Comparison of ENCODE assay signal across 17 cellular contexts in the genomic region with DNA sequence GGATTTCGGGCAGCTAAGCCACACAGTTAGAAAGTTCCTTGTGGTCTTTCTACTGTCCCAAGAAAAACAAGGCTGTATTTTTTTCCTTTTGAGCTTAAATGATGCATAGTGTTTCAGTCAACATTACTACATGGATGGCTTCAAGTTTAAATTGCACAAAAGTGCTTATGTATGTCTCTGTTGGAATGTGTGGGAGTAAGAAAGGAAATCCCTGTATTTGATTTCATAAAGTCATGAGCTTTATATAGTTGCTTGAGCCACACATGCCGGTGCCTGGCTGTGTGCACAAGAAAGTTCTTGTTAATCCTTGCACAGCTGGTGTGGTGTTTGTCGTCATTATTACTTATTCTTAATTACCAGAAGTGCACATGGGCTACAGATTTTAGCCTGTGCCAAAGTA.
A peak's percentile ranks its signal among the peaks of the same experiment; 100 is the strongest.
DNase-seq lines count a peak whose midpoint lies in the region; ATAC-seq, FAIRE-seq and TF ChIP-seq lines count a peak whose summit lies in the region.
"Had no signal": no experiment of that assay in that cellular context is flagged by ENCODE, and none has a peak within 500 bp of the region (broad histone marks: within the 10 kb centered on the region; RNA-seq: fewer than 3 reads in every experiment).

No MANE protein-coding gene starts in this region.

- intact Hi-C loops in left ventricle myocardium inferior (cut with micrococcal nuclease), result no loop called here
- intact Hi-C loops in heart left ventricle (cut with DNase I), result loop anchor here in 2 of 10 donors (5.0 to 10.0 kb wide), 2 partner anchors 48 to 71 kb away; no protein-coding TSS in a partner anchor
- intact Hi-C loops in upper lobe of right lung (cut with DNase I), result no loop called here

- TF ChIP-seq CTCF in left ventricle myocardium inferior (IDR thresholded peaks at IDR 0.05; ENCODE audit: borderline replicate concordance) (no peak), heart left ventricle (IDR thresholded peaks at IDR 0.05) (no peak), astrocyte of the spinal cord (IDR thresholded peaks at IDR 0.05; ENCODE audit: low read depth, low read length) (no peak), upper lobe of right lung (IDR thresholded peaks at IDR 0.05) (no peak)

- no peak for TF ChIP-seq POLR2A in heart left ventricle (IDR thresholded peaks at IDR 0.05)

- H3K27me3 ChIP-seq in left ventricle myocardium inferior (ENCODE audit: low read depth), result no peaks in the 10 kb centered on the region
- no peaks in the 10 kb centered on the region for H3K27me3 ChIP-seq in heart left ventricle
- H3K27me3 ChIP-seq in upper lobe of right lung, result no peaks in the 10 kb centered on the region
- H3K27me3 ChIP-seq: MG63 had no signal

- H3K9me3 ChIP-seq in left ventricle myocardium inferior (replicated peaks), result no peaks in the 10 kb centered on the region
- H3K9me3 ChIP-seq in heart left ventricle, result no peaks in the 10 kb centered on the region
- H3K9me3 ChIP-seq in upper lobe of right lung, result no peaks in the 10 kb centered on the region
- H3K9me3 ChIP-seq: MG63 had no signal

- ATAC-seq in heart left ventricle (no peak), upper lobe of right lung (peak; percentile 51), GM18502 (IDR thresholded peaks at IDR 0.05; ENCODE audit: poor library complexity, unreplicated experiment) (no peak)

- in situ Hi-C loops in astrocyte of the spinal cord (cut with HindIII; ENCODE audit: low sequenced_read_pairs), result no loop called here

- WGBS in heart left ventricle, 4 donors, result 34 to 53% (median 38%) methylated on average over 3 of the region's 3 CpGs

- H3K4me1 ChIP-seq in left ventricle myocardium inferior, result peaks cover 74% of the 10 kb centered on the region
- peaks cover 0 to 53% (median 21%) of the 10 kb centered on the region in 12 donors for H3K4me1 ChIP-seq in heart left ventricle
- H3K4me1 ChIP-seq in upper lobe of right lung, result no peaks in the 10 kb centered on the region

- H3K36me3 ChIP-seq in left ventricle myocardium inferior, result peaks cover 6% of the 10 kb centered on the region
- peaks cover 0 to 4% (median 0%) of the 10 kb centered on the region in 9 donors for H3K36me3 ChIP-seq in heart left ventricle
- no peaks in the 10 kb centered on the region for H3K36me3 ChIP-seq in upper lobe of right lung
- H3K36me3 ChIP-seq: MG63 had no signal

- H3K4me3 ChIP-seq in left ventricle myocardium inferior (no peak overlapping the region), heart left ventricle (no peak overlapping the region), astrocyte of the spinal cord (ENCODE audit: low read depth, low read length) (no peak overlapping the region), upper lobe of right lung (no peak overlapping the region)
- H3K4me3 ChIP-seq: MG63 had no signal

- DNase-seq in left ventricle myocardium inferior (no peak), heart left ventricle (no peak), astrocyte of the spinal cord (ENCODE audit: low read depth, low spot score) (peak; percentile 60), iris pigment epithelial cell (ENCODE audit: low read depth) (peak; percentile 65), upper lobe of right lung (no peak), cerebellar cortex (ENCODE audit: low spot score) (no peak), GM19239 (ENCODE audit: insufficient read length, low spot score) (no peak)
- DNase-seq: activated CD4-positive, alpha-beta T cell treated with anti-CD3 and anti-CD28 coated beads for 48 hours; amniotic stem cell; C1 segment of cervical spinal cord; HCEC 1CT; MG63; NK-92 treated with Interleukin-12 subunit alpha and Interleukin-12 subunit beta, amount 100 ng/mL, for 24 hours had no signal

- FAIRE-seq in GM19239 (lab: Jason Lieb, UNC), result no peak
- FAIRE-seq: A204.1, colon, RCC 7860 had no signal

- H3K27ac ChIP-seq in left ventricle myocardium inferior (replicated peaks) (peak overlapping the region; percentile 37), heart left ventricle (peak overlapping the region in 3 of 12 donors; percentile 2 to 42 (median 16)), upper lobe of right lung (no peak overlapping the region)

Comparison
In these comparisons a context has a peak if more than half of its experiments do, and no peak if none do; other contexts are left out.
1. DNase-seq: peak in astrocyte of the spinal cord (single experiment) and iris pigment epithelial cell (single experiment); none in left ventricle myocardium inferior (single experiment), heart left ventricle (0 of 5), upper lobe of right lung (single experiment), cerebellar cortex (single experiment) and GM19239 (single experiment).